In genomic region chr2:72330673-72331072, GRCh38 we compare ENCODE assay signal across 21 cellular contexts.
DNase-seq lines count a peak whose midpoint lies in the region; ATAC-seq and TF ChIP-seq lines count a peak whose summit lies in the region.
"Had no signal": no experiment of that assay in that cellular context is flagged by ENCODE, and none has a peak within 500 bp of the region (broad histone marks: within the 10 kb centered on the region; RNA-seq: fewer than 3 reads in every experiment).

No MANE protein-coding gene starts in this region.

- no peaks in the 10 kb centered on the region for H3K4me1 ChIP-seq in colonic mucosa
- H3K4me1 ChIP-seq: BLaER1 had no signal

- no peak for ATAC-seq in GM18858 (IDR thresholded peaks at IDR 0.05; ENCODE audit: unreplicated experiment)
- ATAC-seq: left colon had no signal

- no peaks in the 10 kb centered on the region for H3K36me3 ChIP-seq in colonic mucosa
- H3K36me3 ChIP-seq: BLaER1, MG63 had no signal

- H3K9me3 ChIP-seq in colonic mucosa: no peaks in the 10 kb centered on the region
- H3K9me3 ChIP-seq: BLaER1, MG63 had no signal

- intact Hi-C loops in colonic mucosa (cut with DNase I): no loop called here

- peak; percentile 15 for DNase-seq in G401 (ENCODE audit: low spot score)
- DNase-seq in NCI-H345 (lab: John Stamatoyannopoulos, UW): peak; percentile 77
- DNase-seq in choroid plexus epithelial cell (ENCODE audit: low read depth): peak; percentile 20
- no peak for DNase-seq in superior temporal gyrus (ENCODE audit: extremely low spot score)
- no peak for DNase-seq in RPMI8226
- DNase-seq in colonic mucosa: no peak
- DNase-seq: ACHN; activated CD4-positive, alpha-beta memory T cell treated with anti-CD3 and anti-CD28 coated beads, Interleukin-2, amount 10 ng/mL, durations not matched to agents 7 days and 5 days; activated gamma-delta T cell; glutamatergic neuron; H7; left colon; MG63; midbrain; NCI-H146; stimulated activated CD8-positive, alpha-beta memory T cell treated with anti-CD3 and anti-CD28 coated beads, Interleukin-4, amount 100 ng/mL, for 48 hours; T-helper 9 cell had no signal

- H3K27me3 ChIP-seq in colonic mucosa: no peaks in the 10 kb centered on the region
- H3K27me3 ChIP-seq: BLaER1, MG63 had no signal

- H3K9ac ChIP-seq in colonic mucosa (ENCODE audit: low read depth in 2 of 2, low read length in 2 of 2): no peak overlapping the region
- H3K9ac ChIP-seq: BLaER1 had no signal

- in situ Hi-C loops in G401 (cut with HindIII; ENCODE audit: low sequenced_read_pairs): no loop called here

- TF ChIP-seq CTCF in 22Rv1 (IDR thresholded peaks at IDR 0.05): no peak
- TF ChIP-seq CTCF in choroid plexus epithelial cell (conservative IDR thresholded peaks at IDR 0.05; ENCODE audit: low read depth, low read length): no peak
- no peak for TF ChIP-seq CTCF in colonic mucosa (IDR thresholded peaks at IDR 0.05)

- H3K4me3 ChIP-seq in choroid plexus epithelial cell (ENCODE audit: low read depth, low read length) (no peak overlapping the region), colonic mucosa (no peak overlapping the region)
- H3K4me3 ChIP-seq: BLaER1, MG63 had no signal

- peak overlapping the region; percentile 42; the same call in 1 of the 2 replicates for H3K27ac ChIP-seq in 22Rv1
- no peak overlapping the region for H3K27ac ChIP-seq in colonic mucosa
- H3K27ac ChIP-seq: BLaER1, HL-60 had no signal

Comparison
In these comparisons a context has a peak if more than half of its experiments do, and no peak if none do; other contexts are left out.
1. DNase-seq: peak in G401 (single experiment), NCI-H345 (single experiment) and choroid plexus epithelial cell (single experiment); none in superior temporal gyrus (single experiment), RPMI8226 (single experiment) and colonic mucosa (single experiment).